In the genomic region with DNA sequence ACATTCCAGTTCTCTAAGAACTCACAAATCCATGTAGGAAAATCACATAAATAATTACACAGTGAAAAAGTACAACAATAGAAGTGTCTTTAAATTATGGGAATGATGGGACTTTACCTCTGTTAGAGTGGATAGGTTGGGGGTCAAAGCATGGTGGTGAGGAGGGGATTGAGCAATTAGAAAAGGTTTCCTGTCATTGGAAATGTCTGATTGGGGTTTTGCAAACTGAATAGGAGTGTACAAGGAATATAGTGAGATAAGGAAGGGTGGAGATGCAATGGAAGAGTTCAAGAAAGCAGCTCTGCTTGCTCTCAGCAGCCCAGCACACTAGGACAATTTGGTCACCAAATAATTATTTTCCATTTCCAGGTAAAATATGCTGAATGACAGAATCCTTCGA, we compare ENCODE assay signal across 24 cellular contexts.
"Had no signal": no experiment of that assay in that cellular context is flagged by ENCODE, and none has a peak within 500 bp of the region (broad histone marks: within the 10 kb centered on the region; RNA-seq: fewer than 3 reads in every experiment).

No MANE protein-coding gene starts in this region.

- ATAC-seq: esophagus mucosa, gastrocnemius medialis, heart right ventricle, left cardiac atrium, left lung, left ventricle myocardium superior, lower lobe of right lung, mucosa of descending colon had no signal

- H3K4me1 ChIP-seq: esophagus squamous epithelium, gastrocnemius medialis, heart right ventricle, left lung, lower lobe of right lung had no signal

- H3K27ac ChIP-seq: coronary artery, dorsolateral prefrontal cortex, epithelial cell of prostate, esophagus squamous epithelium, gastrocnemius medialis, heart right ventricle, left lung, lower lobe of right lung had no signal

- H3K27me3 ChIP-seq: dorsolateral prefrontal cortex, esophagus squamous epithelium, gastrocnemius medialis, heart right ventricle, left lung had no signal

- H3K4me3 ChIP-seq: coronary artery, dorsolateral prefrontal cortex, esophagus squamous epithelium, gastrocnemius medialis, heart right ventricle, left lung, lower lobe of right lung, mucosa of descending colon had no signal

- H3K9me3 ChIP-seq: esophagus squamous epithelium, gastrocnemius medialis, left lung, lower lobe of right lung, mucosa of descending colon had no signal

- H3K36me3 ChIP-seq: esophagus squamous epithelium, gastrocnemius medialis, heart right ventricle, left lung, lower lobe of right lung had no signal

- DNase-seq: dermis blood vessel endothelial cell; dorsolateral prefrontal cortex; effector CD4-positive, alpha-beta T cell; effector memory CD4-positive, alpha-beta T cell; endodermal cell; erythroblast; esophagus squamous epithelium; foreskin fibroblast; foreskin melanocyte; gastrocnemius medialis; glutamatergic neuron; head of caudate nucleus; heart right ventricle; hippocampal formation; left cardiac atrium; left lung; left ventricle myocardium superior; lower lobe of right lung; mesenchymal stem cell; mucosa of descending colon; naive B cell had no signal
